In genomic region chr12:132599502-132599901, GRCh38 we compare ENCODE assay signal across 11 cellular contexts. TPM values are rescaled to one million over a fixed set of nuclear protein-coding genes. Genes with fewer than 3 reads are reported as not detected.
DNase-seq lines count a peak whose midpoint lies in the region; ATAC-seq and TF ChIP-seq lines count a peak whose summit lies in the region.
"Not testable (repeated sequence)": the region's sequence is repeated elsewhere in the genome, so short reads cannot be mapped to it uniquely, and the experiment has no call there.
"Had no signal": no experiment of that assay in that cellular context is flagged by ENCODE, and none has a peak within 500 bp of the region (broad histone marks: within the 10 kb centered on the region; RNA-seq: fewer than 3 reads in every experiment).

No MANE protein-coding gene starts in this region.

- H3K9me2 ChIP-seq in HCT116 (ENCODE audit: insufficient read depth): not testable (repeated sequence)

- intact Hi-C loops in HCT116 (cut with micrococcal nuclease): not testable (repeated sequence)

- CTCF ChIA-PET in HCT116 (lab: Charles Lee): interaction anchor here (2.3 kb wide), 1 partner anchor 15 kb away, joined by 7 read pairs; no protein-coding TSS in a partner anchor
- CTCF ChIA-PET in T-cell (lab: Charles Lee): not testable (repeated sequence)

- not testable (repeated sequence) for H3K27ac Mint-ChIP-seq in CD4-positive, CD25-positive, alpha-beta regulatory T cell; T-cell; mesothelial cell of epicardium; neural crest cell (ENCODE audit: unreplicated experiment); stimulated activated naive CD8-positive, alpha-beta T cell treated with anti-CD3 and anti-CD28 coated beads, Interleukin-15, amount 100 ng/mL, for 72 hours
- peak overlapping the region in 3 of 5 experiments; percentile 12 to 84 (median 48) for H3K27ac Mint-ChIP-seq in brain

- peak overlapping the region; percentile 67 to 79 (median 72) for H3K4me3 Mint-ChIP-seq in CD4-positive, CD25-positive, alpha-beta regulatory T cell
- H3K4me3 Mint-ChIP-seq in T-cell: peak overlapping the region; percentile 46 to 92 (median 75)
- H3K4me3 Mint-ChIP-seq in activated T-cell treated with anti-CD3 and anti-CD28 coated beads, Interleukin-2, amount 50 U/mL, for 4 hours: peak overlapping the region; percentile 57
- H3K4me3 Mint-ChIP-seq in brain: peak overlapping the region; percentile 39 to 70 (median 54)
- H3K4me3 Mint-ChIP-seq in mesothelial cell of epicardium: peak overlapping the region; percentile 26
- H3K4me3 Mint-ChIP-seq in neural crest cell: peak overlapping the region; percentile 74
- peak overlapping the region; percentile 22 to 42 for H3K4me3 Mint-ChIP-seq in stimulated activated naive CD8-positive, alpha-beta T cell treated with anti-CD3 and anti-CD28 coated beads, Interleukin-15, amount 100 ng/mL, for 72 hours

- BruUV-seq in HCT116 (replicated peaks; lab: Mats Ljungman, UMichigan): not testable (repeated sequence)

- not testable (repeated sequence) for H4K20me1 ChIP-seq in HCT116 (ENCODE audit: insufficient read depth)

- ATAC-seq in CD4-positive, CD25-positive, alpha-beta regulatory T cell (ENCODE audit: low read depth in 2 of 2); HCT116; T-cell (replicated peaks in 1 of 4); activated T-cell treated with anti-CD3 and anti-CD28 coated beads, Interleukin-2, amount 50 U/mL, for 4 hours; stimulated activated naive CD8-positive, alpha-beta T cell treated with anti-CD3 and anti-CD28 coated beads, Interleukin-15, amount 100 ng/mL, for 72 hours: not testable (repeated sequence)

- peaks cover 32% of the 10 kb centered on the region for H3K27me3 Mint-ChIP-seq in CD4-positive, CD25-positive, alpha-beta regulatory T cell
- H3K27me3 Mint-ChIP-seq in T-cell (peaks cover 4 to 52% of the 10 kb centered on the region in 2 donors), mesothelial cell of epicardium (ENCODE audit: low read depth) (peaks cover 45% of the 10 kb centered on the region), neural crest cell (ENCODE audit: low read depth) (peaks cover 40% of the 10 kb centered on the region)
- peaks cover 50% of the 10 kb centered on the region for H3K27me3 Mint-ChIP-seq in activated T-cell treated with anti-CD3 and anti-CD28 coated beads, Interleukin-2, amount 50 U/mL, for 4 hours (ENCODE audit: low read depth)
- H3K27me3 Mint-ChIP-seq in brain: not testable (repeated sequence)
- H3K27me3 Mint-ChIP-seq in stimulated activated naive CD8-positive, alpha-beta T cell treated with anti-CD3 and anti-CD28 coated beads, Interleukin-15, amount 100 ng/mL, for 72 hours: peaks cover 85% of the 10 kb centered on the region

- not testable (repeated sequence) for H3K9me3 Mint-ChIP-seq in CD4-positive, CD25-positive, alpha-beta regulatory T cell; T-cell; activated T-cell treated with anti-CD3 and anti-CD28 coated beads, Interleukin-2, amount 50 U/mL, for 4 hours; brain; mesothelial cell of epicardium; neural crest cell; stimulated activated naive CD8-positive, alpha-beta T cell treated with anti-CD3 and anti-CD28 coated beads, Interleukin-15, amount 100 ng/mL, for 72 hours

- not testable (repeated sequence) for H3K36me3 ChIP-seq in CD4-positive, CD25-positive, alpha-beta regulatory T cell (ENCODE audit: control insufficient read depth, insufficient read depth, low read length); HCT116 (ENCODE audit: control insufficient read depth in 1 of 2, insufficient read depth in 2 of 2, low read length in 2 of 2)

- H3K9me3 ChIP-seq in CD4-positive, CD25-positive, alpha-beta regulatory T cell (ENCODE audit: control insufficient read depth in 2 of 2, low read length in 2 of 2); HCT116 (ENCODE audit: control insufficient read depth in 1 of 2, insufficient read depth in 1 of 2, low read depth in 1 of 2, low read length in 2 of 2): not testable (repeated sequence)

- H3K9ac ChIP-seq in HCT116 (ENCODE audit: low read length): not testable (repeated sequence)

- RAD21 ChIA-PET in HCT116 (lab: Charles Lee; ENCODE audit: low non-redundant PET in 1 of 2, low total read pairs in 2 of 2, uncharacterized antibody in 2 of 2, unreplicated experiment in 2 of 2): not testable (repeated sequence)

- not testable (repeated sequence) for TF ChIP-seq POLR2A in HCT116 (IDR thresholded peaks at IDR 0.05; ENCODE audit: borderline replicate concordance, extremely low read depth, insufficient read depth, insufficient read length)

- peaks cover 14% of the 10 kb centered on the region for H3K4me1 ChIP-seq in CD4-positive, CD25-positive, alpha-beta regulatory T cell (ENCODE audit: control insufficient read depth, insufficient read depth, low read length, poor library complexity, severe bottlenecking)
- peaks cover 5 to 25% of the 10 kb centered on the region in 2 experiments for H3K4me1 ChIP-seq in HCT116 (ENCODE audit: control insufficient read depth in 1 of 2, insufficient read depth in 2 of 2, low read length in 2 of 2)

- not testable (repeated sequence) for H3K36me3 Mint-ChIP-seq in CD4-positive, CD25-positive, alpha-beta regulatory T cell; T-cell; activated T-cell treated with anti-CD3 and anti-CD28 coated beads, Interleukin-2, amount 50 U/mL, for 4 hours (ENCODE audit: insufficient read depth); brain; mesothelial cell of epicardium; neural crest cell (ENCODE audit: low read depth)

- peaks cover 0 to 31% (median 13%) of the 10 kb centered on the region in 4 donors for H3K4me1 Mint-ChIP-seq in CD4-positive, CD25-positive, alpha-beta regulatory T cell
- H3K4me1 Mint-ChIP-seq in T-cell (peaks cover 20 to 29% (median 23%) of the 10 kb centered on the region in 3 donors), brain (peaks cover 29% of the 10 kb centered on the region), mesothelial cell of epicardium (peaks cover 29% of the 10 kb centered on the region), neural crest cell (peaks cover 36% of the 10 kb centered on the region)
- peaks cover 22% of the 10 kb centered on the region for H3K4me1 Mint-ChIP-seq in activated T-cell treated with anti-CD3 and anti-CD28 coated beads, Interleukin-2, amount 50 U/mL, for 4 hours (ENCODE audit: low read depth)
- H3K4me1 Mint-ChIP-seq in stimulated activated naive CD8-positive, alpha-beta T cell treated with anti-CD3 and anti-CD28 coated beads, Interleukin-15, amount 100 ng/mL, for 72 hours: peaks cover 42% of the 10 kb centered on the region

- H3K79me2 ChIP-seq in HCT116 (ENCODE audit: insufficient read depth, low read length): not testable (repeated sequence)

- H3K4me3 ChIP-seq in CD4-positive, CD25-positive, alpha-beta regulatory T cell (ENCODE audit: low read depth, low read length); HCT116 (replicated peaks in 1 of 2; ENCODE audit: low read depth in 1 of 2, low read length in 2 of 2): not testable (repeated sequence)

- not testable (repeated sequence) for H3K4me2 ChIP-seq in HCT116 (ENCODE audit: low read length)

- peak overlapping the region; percentile 77 for H2AFZ ChIP-seq in HCT116 (ENCODE audit: low read depth, low read length, poor library complexity, severe bottlenecking)

- POLR2A ChIA-PET in HCT116 (lab: Charles Lee); T-cell (lab: Charles Lee): not testable (repeated sequence)

- not testable (repeated sequence) for TF ChIP-seq CTCF in HCT116 (IDR thresholded peaks at IDR 0.05 in 2 of 3, conservative IDR thresholded peaks at IDR 0.05 in 1 of 3; ENCODE audit: borderline replicate concordance in 1 of 3, insufficient read depth in 1 of 3, low read depth in 2 of 3, low read length in 2 of 3); brain (conservative IDR thresholded peaks at IDR 0.05); mesothelial cell of epicardium (IDR thresholded peaks at IDR 0.05; ENCODE audit: unreplicated experiment); neural crest cell (conservative IDR thresholded peaks at IDR 0.05)

- not testable (repeated sequence) for H3K27ac ChIP-seq in CD4-positive, CD25-positive, alpha-beta regulatory T cell (ENCODE audit: insufficient read depth, low read length, poor library complexity, severe bottlenecking); HCT116 (ENCODE audit: low read depth, low read length)

- DNase-seq in CD4-positive, CD25-positive, alpha-beta regulatory T cell; HCT116 (ENCODE audit: low read depth, low spot score); T-cell; activated T-cell treated with anti-CD3 and anti-CD28 coated beads, Interleukin-2, amount 50 U/mL, for 4 hours; mesothelial cell of epicardium (ENCODE audit: low spot score in 2 of 2, unreplicated experiment in 2 of 2); neural crest cell (ENCODE audit: low read depth, low spot score); stimulated activated naive CD8-positive, alpha-beta T cell treated with anti-CD3 and anti-CD28 coated beads, Interleukin-15, amount 100 ng/mL, for 72 hours: not testable (repeated sequence)

- not testable (repeated sequence) for H3K27me3 ChIP-seq in CD4-positive, CD25-positive, alpha-beta regulatory T cell (ENCODE audit: control insufficient read depth, insufficient read depth, low read length); HCT116 (ENCODE audit: insufficient read depth, low read length)

- TF ChIP-seq RAD21 in HCT116 (IDR thresholded peaks at IDR 0.05; ENCODE audit: low read depth): not testable (repeated sequence)

RNA-seq across cellular contexts. Expression of gene LRCOL1, which starts 10.9 kb away (rescaled TPM):
- total RNA-seq in CD4-positive, CD25-positive, alpha-beta regulatory T cell: not detected
- not detected for polyA plus RNA-seq in CD4-positive, CD25-positive, alpha-beta regulatory T cell
- total RNA-seq in HCT116 (2021; ENCODE audit: unreplicated experiment): not detected
- polyA plus RNA-seq in HCT116 (2012): not detected in 2 replicates
- total RNA-seq in T-cell: not detected
- total RNA-seq in activated T-cell treated with anti-CD3 and anti-CD28 coated beads, Interleukin-2, amount 50 U/mL, for 4 hours: not detected
- 0.46 TPM for polyA plus RNA-seq in brain (ENCODE audit: insufficient read depth, low read depth, low replicate concordance)
- not detected in 3 replicates for total RNA-seq in mesothelial cell of epicardium
- total RNA-seq in neural crest cell: 0.93 and 1.7 TPM in 2 replicates
- total RNA-seq: A673, H7, HT-29 had no signal

RNA-seq across cellular contexts. Expression of gene P2RX2, which starts 19.1 kb away (rescaled TPM):
- not detected for total RNA-seq in CD4-positive, CD25-positive, alpha-beta regulatory T cell
- not detected for polyA plus RNA-seq in CD4-positive, CD25-positive, alpha-beta regulatory T cell
- not detected for total RNA-seq in HCT116 (2021; ENCODE audit: unreplicated experiment)
- 0.10 TPM in 1 of 2 replicates, not detected in the other for polyA plus RNA-seq in HCT116 (2012)
- not detected for total RNA-seq in T-cell
- total RNA-seq in activated T-cell treated with anti-CD3 and anti-CD28 coated beads, Interleukin-2, amount 50 U/mL, for 4 hours: not detected
- not detected for polyA plus RNA-seq in brain (ENCODE audit: insufficient read depth, low read depth, low replicate concordance)
- 7.3 to 8.7 TPM (median 8.6 TPM) in 3 replicates for total RNA-seq in mesothelial cell of epicardium
- total RNA-seq in neural crest cell: not detected in 2 replicates
- total RNA-seq: A673, HT-29 had no signal
